Comparison of ENCODE assay signal across 30 cellular contexts in the genomic region with DNA sequence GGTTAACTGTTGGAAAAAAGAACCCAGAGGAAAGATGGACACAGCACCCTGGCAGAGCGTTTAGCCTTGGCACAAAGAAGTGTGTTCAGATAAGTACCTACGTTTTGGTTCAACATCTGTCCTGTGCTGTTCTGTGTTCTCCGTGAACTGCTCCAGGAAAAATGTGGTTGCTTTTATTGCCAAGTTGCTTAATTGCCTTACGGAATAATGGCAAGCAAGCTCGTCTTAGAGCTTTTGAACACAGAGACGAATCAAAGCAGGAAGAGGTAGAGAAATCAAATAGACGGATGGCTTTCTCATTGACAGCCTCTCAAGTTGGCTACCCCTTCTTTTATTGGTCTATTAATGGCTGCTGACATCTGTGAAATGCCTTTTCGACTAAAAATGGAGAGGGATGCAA.
"Had no signal": no experiment of that assay in that cellular context is flagged by ENCODE, and none has a peak within 500 bp of the region (broad histone marks: within the 10 kb centered on the region; RNA-seq: fewer than 3 reads in every experiment).

No MANE protein-coding gene starts in this region.

- H3K27ac ChIP-seq: adrenal gland, body of pancreas, esophagus muscularis mucosa, foreskin keratinocyte, gastrocnemius medialis, heart left ventricle had no signal

- H3K4me3 ChIP-seq: adrenal gland, body of pancreas, esophagus muscularis mucosa, gastrocnemius medialis, heart left ventricle had no signal

- DNase-seq: activated CD4-positive, alpha-beta memory T cell treated with anti-CD3 and anti-CD28 coated beads for 36 hours; activated CD4-positive, alpha-beta T cell treated with anti-CD3 and anti-CD28 coated beads for 36 hours; activated CD4-positive, alpha-beta T cell treated with anti-CD3 and anti-CD28 coated beads, Interleukin-2, amount 10 ng/mL, durations not matched to agents 24 days and 14 days; activated CD4-positive, CD25-positive, alpha-beta regulatory T cell; activated CD4-positive, CD25-positive, alpha-beta regulatory T cell treated with anti-CD3 and anti-CD28 coated beads, Interleukin-2, amount 50 U/mL, for 72 hours; activated CD8-positive, alpha-beta memory T cell treated with anti-CD3 and anti-CD28 coated beads, Interleukin-2, amount 10 ng/mL, durations not matched to agents 7 days and 5 days; activated CD8-positive, alpha-beta memory T cell treated with anti-CD3 and anti-CD28 coated beads, Interleukin-2, amount 50 U/mL, for 4 hours; activated CD8-positive, alpha-beta T cell treated with anti-CD3 and anti-CD28 coated beads, Interleukin-2, amount 10 ng/mL, durations not matched to agents 7 days and 5 days; activated effector memory CD4-positive, alpha-beta T cell treated with anti-CD3 and anti-CD28 coated beads, Interleukin-2, amount 50 U/mL, for 16 hours; activated naive CD4-positive, alpha-beta T cell treated with anti-CD3 and anti-CD28 coated beads for 36 hours; activated naive CD8-positive, alpha-beta T cell treated with anti-CD3 and anti-CD28 coated beads for 36 hours; activated naive CD8-positive, alpha-beta T cell treated with anti-CD3 and anti-CD28 coated beads, Interleukin-2, amount 50 U/mL, for 24 hours; activated T-cell treated with anti-CD3 and anti-CD28 coated beads, Interleukin-2, amount 50 U/mL, for 1 hour; activated T-cell treated with anti-CD3 and anti-CD28 coated beads, Interleukin-2, amount 50 U/mL, for 48 hours; adrenal gland; amygdala; aorta; body of pancreas; caudate nucleus; cortex of kidney; dermis blood vessel endothelial cell; effector CD4-positive, alpha-beta T cell; effector memory CD8-positive, alpha-beta T cell; foreskin keratinocyte; gastrocnemius medialis; glutamatergic neuron; heart left ventricle; T-helper 17 cell; T1000 had no signal

- H3K27me3 ChIP-seq: adrenal gland, body of pancreas, esophagus muscularis mucosa, foreskin keratinocyte, gastrocnemius medialis had no signal

- H3K36me3 ChIP-seq: adrenal gland, esophagus muscularis mucosa, gastrocnemius medialis, heart left ventricle had no signal

- ATAC-seq: activated CD4-positive, alpha-beta T cell treated with anti-CD3 and anti-CD28 coated beads for 36 hours; activated CD8-positive, alpha-beta memory T cell treated with anti-CD3 and anti-CD28 coated beads, Interleukin-2, amount 10 ng/mL, durations not matched to agents 7 days and 5 days; activated CD8-positive, alpha-beta T cell treated with anti-CD3 and anti-CD28 coated beads, Interleukin-2, amount 10 ng/mL, durations not matched to agents 7 days and 5 days; activated naive CD8-positive, alpha-beta T cell treated with anti-CD3 and anti-CD28 coated beads, Interleukin-2, amount 50 U/mL, for 24 hours; body of pancreas; effector memory CD8-positive, alpha-beta T cell; foreskin keratinocyte; gastrocnemius medialis; heart left ventricle; T-helper 17 cell had no signal

- H3K9me3 ChIP-seq: adrenal gland, body of pancreas, gastrocnemius medialis had no signal
